Comparison of ENCODE assay signal across 9 cellular contexts in the genomic region with DNA sequence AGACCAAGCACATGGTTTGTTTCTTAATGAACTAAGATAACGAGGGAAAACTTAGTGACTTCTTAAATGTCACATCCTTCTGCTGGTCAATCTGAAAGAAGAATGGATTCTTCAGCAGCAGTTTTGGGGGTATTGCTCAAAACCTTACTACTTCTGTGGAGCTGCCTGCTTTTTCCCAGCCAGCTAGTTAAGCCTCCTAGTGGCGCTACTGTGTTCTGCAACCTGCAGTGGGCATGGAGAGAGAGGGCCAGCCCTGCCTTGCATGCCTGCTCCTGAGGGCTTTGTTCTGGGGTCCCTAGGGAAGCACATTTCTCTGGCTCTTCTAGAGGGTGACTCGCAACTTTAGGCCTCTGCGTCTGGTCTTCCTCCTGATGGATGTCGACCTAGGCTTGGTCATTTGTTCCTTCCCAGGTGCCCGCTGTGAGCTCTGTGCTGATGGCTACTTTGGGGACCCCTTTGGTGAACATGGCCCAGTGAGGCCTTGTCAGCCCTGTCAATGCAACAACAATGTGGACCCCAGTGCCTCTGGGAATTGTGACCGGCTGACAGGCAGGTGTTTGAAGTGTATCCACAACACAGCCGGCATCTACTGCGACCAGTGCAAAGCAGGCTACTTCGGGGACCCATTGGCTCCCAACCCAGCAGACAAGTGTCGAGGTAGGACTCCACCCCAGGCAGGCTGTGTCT. TPM values are rescaled to one million over a fixed set of nuclear protein-coding genes. Genes with fewer than 3 reads are reported as not detected.
DNase-seq lines count a peak whose midpoint lies in the region; ATAC-seq, FAIRE-seq and TF ChIP-seq lines count a peak whose summit lies in the region.
"Had no signal": no experiment of that assay in that cellular context is flagged by ENCODE, and none has a peak within 500 bp of the region (broad histone marks: within the 10 kb centered on the region; RNA-seq: fewer than 3 reads in every experiment).

No MANE protein-coding gene starts in this region.

- no peak overlapping the region for H3K27ac ChIP-seq in mammary epithelial cell (ENCODE audit: insufficient read depth, low read depth, low read length)
- no peak overlapping the region for H3K27ac ChIP-seq in HepG2 (ENCODE audit: extremely low read length, insufficient read depth, low read length)
- no peak overlapping the region for H3K27ac ChIP-seq in thyroid gland

- no peak for TF ChIP-seq RAD21 in HepG2 (CRISPR knock-in tag; IDR thresholded peaks at IDR 0.05)

- H3K9ac ChIP-seq in mammary epithelial cell (ENCODE audit: insufficient read depth, low read length) (no peak overlapping the region), HepG2 (ENCODE audit: insufficient read depth, low read depth, low read length) (no peak overlapping the region)

- H4K20me1 ChIP-seq in mammary epithelial cell (ENCODE audit: insufficient read depth, low read length) (no peaks in the 10 kb centered on the region), HepG2 (ENCODE audit: insufficient read depth, low read length) (no peaks in the 10 kb centered on the region)

- H2AFZ ChIP-seq in mammary epithelial cell (ENCODE audit: low read depth, low read length) (no peak overlapping the region), HepG2 (ENCODE audit: low read length) (no peak overlapping the region)

- H3K27me3 ChIP-seq in mammary epithelial cell (ENCODE audit: insufficient read depth, low read length) = no peaks in the 10 kb centered on the region
- 0 out of 5 replicates have a peak, but pooled peaks cover 0 to 8% of the 10 kb centered on the region in 2 experiments for H3K27me3 ChIP-seq in HepG2 (ENCODE audit: control insufficient read depth in 1 of 2, insufficient read depth in 2 of 2, low read length in 2 of 2)
- no peaks in the 10 kb centered on the region for H3K27me3 ChIP-seq in thyroid gland

- CTCF ChIA-PET in activated CD4-positive, alpha-beta T cell treated with anti-CD3 and anti-CD28 coated beads for 36 hours (lab: Charles Lee) = interaction anchor here (0.5 to 2.1 kb wide), 10 partner anchors 17 to 947 kb away, joined by 3 to 10 read pairs (median 4); no protein-coding TSS in a partner anchor
- CTCF ChIA-PET in mammary epithelial cell (lab: Charles Lee; ENCODE audit: low non-redundant PET) (no interaction called here), HepG2 (lab: Yijun Ruan, JAX; ENCODE audit: low intra/inter-chr PET ratio, low total read pairs) (interaction anchor here (2.3 kb wide), 1 partner anchor 266 kb away, joined by 21 read pairs; no protein-coding TSS in a partner anchor)

- no peaks in the 10 kb centered on the region for H3K9me3 Mint-ChIP-seq in activated CD4-positive, alpha-beta T cell treated with anti-CD3 and anti-CD28 coated beads for 36 hours (ENCODE audit: low read depth)
- H3K9me3 Mint-ChIP-seq: central memory CD8-positive, alpha-beta T cell had no signal

- intact Hi-C loops in activated CD4-positive, alpha-beta T cell treated with anti-CD3 and anti-CD28 coated beads for 36 hours (cut with DNase I, micrococcal nuclease) = loop anchor here in 1 of 2 experiments (1.0 kb wide), 1 partner anchor 266 kb away; no protein-coding TSS in a partner anchor
- intact Hi-C loops in mammary epithelial cell (cut with micrococcal nuclease) = loop anchor here (1.0 kb wide), 1 partner anchor 266 kb away; no protein-coding TSS in a partner anchor
- intact Hi-C loops in HepG2 (cut with micrococcal nuclease; ENCODE audit: unreplicated experiment) = loop anchor here (1.0 to 5.0 kb wide), 2 partner anchors 206 to 266 kb away; partner anchors contain the start of gene LAMC1
- intact Hi-C loops in thyroid gland (cut with DNase I) = loop anchor here (5.0 kb wide), 1 partner anchor 261 kb away; no protein-coding TSS in a partner anchor

- H3K4me3 Mint-ChIP-seq in activated CD4-positive, alpha-beta T cell treated with anti-CD3 and anti-CD28 coated beads for 36 hours = no peak overlapping the region
- H3K4me3 Mint-ChIP-seq: central memory CD8-positive, alpha-beta T cell had no signal

- BruUV-seq in mammary epithelial cell (replicated peaks; lab: Mats Ljungman, UMichigan) (no TSS peak), HepG2 (replicated peaks; lab: Mats Ljungman, UMichigan) (no TSS peak)

- H3K4me3 ChIP-seq in mammary epithelial cell (replicated peaks in 1 of 3; ENCODE audit: insufficient read depth in 1 of 3, low read depth in 2 of 3, low read length in 3 of 3) (no peak overlapping the region), HepG2 (replicated peaks in 1 of 3; ENCODE audit: insufficient read depth in 1 of 3, low read depth in 2 of 3, low read length in 3 of 3) (no peak overlapping the region), thyroid gland (replicated peaks in 1 of 3) (no peak overlapping the region)

- 76% methylated on average over 10 of the region's 11 CpGs for WGBS in mammary epithelial cell (ENCODE audit: low coverage, missing lambda C conversion rate)
- WGBS in HepG2 (ENCODE audit: low lambda C conversion rate) = 20% methylated on average over 4 of the region's 11 CpGs
- WGBS in thyroid gland, 2 donors = 79 to 86% methylated on average over 11 of the region's 11 CpGs

- peaks cover 52% of the 10 kb centered on the region for H3K4me1 ChIP-seq in mammary epithelial cell (ENCODE audit: insufficient read depth, low read length)
- peaks cover 34% of the 10 kb centered on the region for H3K4me1 ChIP-seq in HepG2 (ENCODE audit: insufficient read depth, low read length)
- peaks cover 0 to 12% of the 10 kb centered on the region in 2 donors for H3K4me1 ChIP-seq in thyroid gland

- H3K9me3 ChIP-seq in mammary epithelial cell (replicated peaks; ENCODE audit: insufficient read depth, low read length) (no peaks in the 10 kb centered on the region), HepG2 (ENCODE audit: low read length) (no peaks in the 10 kb centered on the region), thyroid gland (no peaks in the 10 kb centered on the region)

- H3K27ac Mint-ChIP-seq in activated CD4-positive, alpha-beta T cell treated with anti-CD3 and anti-CD28 coated beads for 36 hours = no peak overlapping the region

- H3K79me2 ChIP-seq in mammary epithelial cell (ENCODE audit: insufficient read depth, low read length) (peaks cover 28% of the 10 kb centered on the region), HepG2 (ENCODE audit: insufficient read depth, low read length) (no peaks in the 10 kb centered on the region)

- no peaks in the 10 kb centered on the region for H3K36me3 Mint-ChIP-seq in activated CD4-positive, alpha-beta T cell treated with anti-CD3 and anti-CD28 coated beads for 36 hours (ENCODE audit: low read depth)

- no peak overlapping the region for H3K4me2 ChIP-seq in mammary epithelial cell (ENCODE audit: insufficient read depth, low read depth, low read length)
- H3K4me2 ChIP-seq in HepG2 (ENCODE audit: low read depth, low read length) = no peak overlapping the region

- FAIRE-seq in HepG2 (lab: Jason Lieb, UNC) = peak; percentile 71

- peak; percentile 65 for ATAC-seq in activated CD4-positive, alpha-beta T cell treated with anti-CD3 and anti-CD28 coated beads for 36 hours
- peak; percentile 59 for ATAC-seq in HG02852 (IDR thresholded peaks at IDR 0.05; ENCODE audit: unreplicated experiment)
- peak; percentile 95 for ATAC-seq in HepG2
- no peak for ATAC-seq in HG02763 (IDR thresholded peaks at IDR 0.05; ENCODE audit: unreplicated experiment)

- H3K36me3 ChIP-seq in mammary epithelial cell (ENCODE audit: insufficient read depth, low read length) (peaks cover 82% of the 10 kb centered on the region), HepG2 (replicated peaks in 1 of 2; ENCODE audit: control insufficient read depth in 1 of 2, insufficient read depth in 2 of 2, low read length in 2 of 2) (no peaks in the 10 kb centered on the region), thyroid gland (no peaks in the 10 kb centered on the region)

- peak; percentile 75 to 79 for TF ChIP-seq CTCF in mammary epithelial cell (conservative IDR thresholded peaks at IDR 0.05 in 1 of 2, IDR thresholded peaks at IDR 0.05 in 1 of 2; ENCODE audit: extremely low read depth in 1 of 2, insufficient read depth in 1 of 2, low read depth in 1 of 2, low read length in 2 of 2)
- peak; percentile 75 for TF ChIP-seq CTCF in HepG2 (CRISPR knock-in tag; IDR thresholded peaks at IDR 0.05)
- TF ChIP-seq CTCF in thyroid gland (IDR thresholded peaks at IDR 0.05) = peak; percentile 54 to 69 (median 60)

- no peaks in the 10 kb centered on the region for H3K27me3 Mint-ChIP-seq in activated CD4-positive, alpha-beta T cell treated with anti-CD3 and anti-CD28 coated beads for 36 hours

- no peak for TF ChIP-seq EP300 in HepG2 (IDR thresholded peaks at IDR 0.05; ENCODE audit: low read depth in 2 of 2, low read length in 2 of 2)
- no peak for TF ChIP-seq EP300 in HepG2 (CRISPR knock-in tag; IDR thresholded peaks at IDR 0.05; ENCODE audit: borderline replicate concordance)

- dilution Hi-C loops in mammary epithelial cell (cut with HindIII; ENCODE audit: low sequenced_read_pairs) = no loop called here

- peak; percentile 66 for DNase-seq in activated CD4-positive, alpha-beta T cell treated with anti-CD3 and anti-CD28 coated beads for 36 hours
- DNase-seq in activated CD4-positive, alpha-beta T cell treated with anti-CD3 and anti-CD28 coated beads for 1 hour = no peak
- peak; percentile 50 for DNase-seq in RPMI7951 (ENCODE audit: low read depth)
- no peak for DNase-seq in mammary epithelial cell
- peak; percentile 30 for DNase-seq in HepG2 (ENCODE audit: low spot score)
- DNase-seq in thyroid gland = peak; percentile 48 to 57

- in situ Hi-C loops in mammary epithelial cell (cut with MboI; ENCODE audit: low sequenced_read_pairs in 2 of 2) = loop anchor here in 1 of 2 donors (10.0 kb wide), 1 partner anchor 353 kb away; no protein-coding TSS in a partner anchor
- in situ Hi-C loops in HepG2 (cut with HindIII; ENCODE audit: extremely low pct_ligation_motif_present, low pct_unique_long_range_greater_than_20kb) = loop anchor here (5.0 kb wide), 1 partner anchor 266 kb away; no protein-coding TSS in a partner anchor

- H3K4me1 Mint-ChIP-seq in activated CD4-positive, alpha-beta T cell treated with anti-CD3 and anti-CD28 coated beads for 36 hours = peaks cover 8% of the 10 kb centered on the region
- H3K4me1 Mint-ChIP-seq: central memory CD8-positive, alpha-beta T cell had no signal

- TF ChIP-seq POLR2A in HepG2 (IDR thresholded peaks at IDR 0.05; ENCODE audit: insufficient read depth in 1 of 2, low read depth in 2 of 2, low read length in 2 of 2) (no peak), thyroid gland (IDR thresholded peaks at IDR 0.05) (no peak)

- POLR2A ChIA-PET in activated CD4-positive, alpha-beta T cell treated with anti-CD3 and anti-CD28 coated beads for 36 hours (lab: Charles Lee) = no interaction called here
- POLR2A ChIA-PET in HepG2 (lab: Yijun Ruan, JAX) = interaction anchor here (1.4 kb wide), 1 partner anchor 266 kb away, joined by 5 read pairs; no protein-coding TSS in a partner anchor

RNA-seq across cellular contexts. Expression of gene LAMC2, which starts 42.0 kb away (rescaled TPM):
- total RNA-seq in activated CD4-positive, alpha-beta T cell treated with anti-CD3 and anti-CD28 coated beads for 36 hours = under 1 TPM; 0.21 to 0.91 TPM
- 1.7 and 2.2 TPM in 2 replicates for total RNA-seq in RPMI7951 (2014; rRNA removed; shearing (Covaris generic))
- total RNA-seq in mammary epithelial cell (1,000 to 10,000 TPM; 1,201 to 2,277 TPM), HepG2 (2016; rRNA removed; fragmentation: Illumina TruSeq; extraction: Trizol) (not detected in 2 replicates), thyroid gland (10 to 100 TPM; 24.3 to 53.4 (median 27.9) TPM)
- polyA plus RNA-seq in mammary epithelial cell (1,668 TPM), HepG2 (2011; rRNA removed) (0.01 and 0.03 TPM in 2 replicates)
- 2,109 TPM for polyA minus RNA-seq in mammary epithelial cell
- total RNA-seq in HepG2 (2016; cell fraction: cytosol; rRNA removed; fragmentation: Illumina TruSeq; extraction: Trizol; ENCODE audit: low read depth) = not detected in 2 replicates
- not detected in 2 replicates for total RNA-seq in HepG2 (2016; cell fraction: insoluble cytoplasmic fraction; rRNA removed; fragmentation: Illumina TruSeq; extraction: Trizol)
- not detected in 2 replicates for total RNA-seq in HepG2 (2016; cell fraction: membrane; rRNA removed; fragmentation: Illumina TruSeq; extraction: Trizol)
- total RNA-seq in HepG2 (2016; cell fraction: nucleus; rRNA removed; fragmentation: Illumina TruSeq; extraction: Trizol) = not detected in 2 replicates
- 0.01 TPM in 1 of 2 replicates, not detected in the other for polyA plus RNA-seq in HepG2 (2011; cell fraction: cytosol; rRNA removed)
- polyA plus RNA-seq in HepG2 (2011; cell fraction: nucleus; rRNA removed) = 0.05 TPM in 1 of 2 replicates, not detected in the other
- polyA plus RNA-seq in HepG2 (2012) = not detected in 2 replicates
- polyA plus RNA-seq in HepG2 (2016; cell fraction: cytosol; fragmentation: Illumina TruSeq; extraction: Trizol; ENCODE audit: low read depth) = not detected in 2 replicates
- polyA plus RNA-seq in HepG2 (2016; cell fraction: insoluble cytoplasmic fraction; fragmentation: Illumina TruSeq; extraction: Trizol; ENCODE audit: low read depth) = not detected in 2 replicates
- polyA plus RNA-seq in HepG2 (2016; cell fraction: membrane; fragmentation: Illumina TruSeq; extraction: Trizol; ENCODE audit: low read depth) = not detected in 2 replicates
- not detected in 2 replicates for polyA plus RNA-seq in HepG2 (2016; cell fraction: nucleus; fragmentation: Illumina TruSeq; extraction: Trizol; ENCODE audit: insufficient read depth, low read depth)
- 0.04 and 1.2 TPM in 2 replicates for polyA minus RNA-seq in HepG2 (2011; rRNA and poly(A)+ RNA removed; ENCODE audit: low replicate concordance)
- not detected in 2 replicates for polyA minus RNA-seq in HepG2 (2011; cell fraction: cytosol; rRNA and poly(A)+ RNA removed)
- 0.13 TPM in 1 of 2 replicates, not detected in the other for polyA minus RNA-seq in HepG2 (2011; cell fraction: nucleus; rRNA and poly(A)+ RNA removed)

Comparison
In these comparisons a context has a peak if more than half of its experiments do, and no peak if none do; other contexts are left out.
1. DNase-seq: peak in activated CD4-positive, alpha-beta T cell treated with anti-CD3 and anti-CD28 coated beads for 36 hours (single experiment), RPMI7951 (single experiment), HepG2 (single experiment) and thyroid gland (2 of 2); none in activated CD4-positive, alpha-beta T cell treated with anti-CD3 and anti-CD28 coated beads for 1 hour (single experiment) and mammary epithelial cell (single experiment).
2. RNA of gene LAMC2, which starts 42.0 kb away (total RNA-seq): 1,201 to 2,277 TPM in mammary epithelial cell; 24.3 to 53.4 TPM in thyroid gland, 1.7 to 2.2 TPM in RPMI7951, 0.21 to 0.91 TPM in activated CD4-positive, alpha-beta T cell treated with anti-CD3 and anti-CD28 coated beads for 36 hours and not detected in HepG2; every median in the first group is over 10 times any median in the second.
3. Peak in every context shown above with its lines, with median percentiles within 50 percentile points of each other: CTCF ChIP-seq.